In genomic region chr22:39097098-39098020, GRCh38 we compare ENCODE assay signal across 10 cellular contexts. TPM values are rescaled to one million over a fixed set of nuclear protein-coding genes. Genes with fewer than 3 reads are reported as not detected.
DNase-seq lines count a peak whose midpoint lies in the region; ATAC-seq and TF ChIP-seq lines count a peak whose summit lies in the region.
"Had no signal": no experiment of that assay in that cellular context is flagged by ENCODE, and none has a peak within 500 bp of the region (broad histone marks: within the 10 kb centered on the region; RNA-seq: fewer than 3 reads in every experiment).

APOBEC3H (plus strand) TSS chr22:39097244; CDS start chr22:39100279, 3,035 bp downstream.

- peak within 1 kb of the TSS; percentile 13 for H2BK120ac ChIP-seq in IMR-90 (ENCODE audit: low read depth, low read length)

- no peak within 1 kb of the TSS for H3K9ac ChIP-seq in IMR-90 (ENCODE audit: low read depth, low read length)

- H3K9me1 ChIP-seq in IMR-90 (ENCODE audit: insufficient read depth, low read length): no peaks in the 10 kb centered on the region

- POLR2A ChIA-PET in IMR-90 (lab: Charles Lee; ENCODE audit: unreplicated experiment): interaction anchor here (0.7 kb wide), 1 partner anchor 177 kb away, joined by 3 read pairs; no protein-coding TSS in a partner anchor

- H2AK9ac ChIP-seq in IMR-90 (replicated peaks; ENCODE audit: low read depth, low read length, poor library complexity): peak within 1 kb of the TSS; percentile 37

- H3K36me3 ChIP-seq in IMR-90 (ENCODE audit: control insufficient read depth, insufficient read depth, low read length) (no peaks in the 10 kb centered on the region), left lung (no peaks in the 10 kb centered on the region)

- H3K9me3 Mint-ChIP-seq in activated T-helper 1 cell treated with anti-CD3 and anti-CD28 coated beads, Interleukin-12 subunit alpha, Interleukin-12 subunit beta, Interleukin-2, Interleukin-4 antibody, amounts not matched to agents 30 ng/mL and 10 ng/mL and 1 ng/mL, durations not matched to agents 14 hours and 24 hours and 36 hours: no peaks in the 10 kb centered on the region

- BruUV-seq in IMR-90 (replicated peaks; lab: Mats Ljungman, UMichigan): no TSS peak

- intact Hi-C loops in IMR-90 (cut with micrococcal nuclease): no loop called here
- intact Hi-C loops in activated T-helper 1 cell treated with anti-CD3 and anti-CD28 coated beads, Interleukin-12 subunit alpha, Interleukin-12 subunit beta, Interleukin-2, Interleukin-4 antibody, amounts not matched to agents 30 ng/mL and 10 ng/mL and 1 ng/mL, durations not matched to agents 14 hours and 24 hours and 36 hours (cut with micrococcal nuclease): loop anchor here (5.0 kb wide), 2 partner anchors 85 to 115 kb away; partner anchors contain the start of genes APOBEC3B and APOBEC3C
- intact Hi-C loops in left lung (cut with DNase I): no loop called here

- H4K5ac ChIP-seq in IMR-90 (ENCODE audit: low read depth, low read length): peak within 1 kb of the TSS; percentile 30

- peak within 1 kb of the TSS; percentile 62 to 67; a peak in 3 of 4 replicates for H4K8ac ChIP-seq in IMR-90 (ENCODE audit: low read depth in 2 of 2, low read length in 2 of 2)

- H3K9me3 ChIP-seq in IMR-90 (ENCODE audit: control insufficient read depth, insufficient read depth, low read length) (no peaks in the 10 kb centered on the region), left lung (no peaks in the 10 kb centered on the region)

- 20% methylated on average over 1 of the region's 9 CpGs; no CpG with 5 or more reads in 1 of the 2 experiments for WGBS in IMR-90 (ENCODE audit: extremely low coverage in 2 of 2, insufficient read length in 1 of 2), 2 experiments

- ATAC-seq in IMR-90 (ENCODE audit: low read depth): peak; percentile 32
- peak; percentile 80 for ATAC-seq in left lung
- no peak for ATAC-seq in GM21367 (IDR thresholded peaks at IDR 0.05; ENCODE audit: unreplicated experiment)

- H3K4me3 Mint-ChIP-seq in activated T-helper 1 cell treated with anti-CD3 and anti-CD28 coated beads, Interleukin-12 subunit alpha, Interleukin-12 subunit beta, Interleukin-2, Interleukin-4 antibody, amounts not matched to agents 30 ng/mL and 10 ng/mL and 1 ng/mL, durations not matched to agents 14 hours and 24 hours and 36 hours: peak within 1 kb of the TSS; percentile 83

- CTCF ChIA-PET in IMR-90 (lab: Yijun Ruan, JAX): interaction anchor here (0.7 kb wide), 1 partner anchor 34 kb away, joined by 3 read pairs; no protein-coding TSS in a partner anchor

- in situ Hi-C loops in IMR-90 (cut with MboI; ENCODE audit: low sequenced_read_pairs): no loop called here

- no peak within 1 kb of the TSS for H3K14ac ChIP-seq in IMR-90 (replicated peaks; ENCODE audit: low read depth, low read length)

- peaks cover 4% of the 10 kb centered on the region for H3K4me1 ChIP-seq in IMR-90 (ENCODE audit: control insufficient read depth, insufficient read depth, low read length)
- H3K4me1 ChIP-seq in left lung: peaks cover 7 to 40% of the 10 kb centered on the region in 2 donors

- no peaks in the 10 kb centered on the region for H4K20me1 ChIP-seq in IMR-90 (ENCODE audit: insufficient read depth, low read length)

- no peak within 1 kb of the TSS; the same call in 1 of the 2 replicates for H2AK5ac ChIP-seq in IMR-90 (ENCODE audit: low read depth, low read length)

- peaks cover 2% of the 10 kb centered on the region for H3K36me3 Mint-ChIP-seq in activated T-helper 1 cell treated with anti-CD3 and anti-CD28 coated beads, Interleukin-12 subunit alpha, Interleukin-12 subunit beta, Interleukin-2, Interleukin-4 antibody, amounts not matched to agents 30 ng/mL and 10 ng/mL and 1 ng/mL, durations not matched to agents 14 hours and 24 hours and 36 hours (ENCODE audit: low read depth)

- H3K4me1 Mint-ChIP-seq in activated T-helper 1 cell treated with anti-CD3 and anti-CD28 coated beads, Interleukin-12 subunit alpha, Interleukin-12 subunit beta, Interleukin-2, Interleukin-4 antibody, amounts not matched to agents 30 ng/mL and 10 ng/mL and 1 ng/mL, durations not matched to agents 14 hours and 24 hours and 36 hours (ENCODE audit: low read depth): peaks cover 78% of the 10 kb centered on the region

- no peaks in the 10 kb centered on the region for H3K79me1 ChIP-seq in IMR-90 (ENCODE audit: low read depth in 1 of 2, low read length in 2 of 2)

- no peak within 1 kb of the TSS for H2BK5ac ChIP-seq in IMR-90 (ENCODE audit: low read depth, low read length, poor library complexity, severe bottlenecking)

- H3K4ac ChIP-seq in IMR-90 (ENCODE audit: low read depth, low read length): no peak within 1 kb of the TSS

- H3K4me2 ChIP-seq in IMR-90 (ENCODE audit: low read depth, low read length): no peak within 1 kb of the TSS

- H2BK20ac ChIP-seq in IMR-90 (ENCODE audit: low read depth, low read length): no peak within 1 kb of the TSS; the same call in 1 of the 2 replicates

- TF ChIP-seq POLR2A in IMR-90 (IDR thresholded peaks at IDR 0.05; ENCODE audit: low read depth, low read length): no peak

- no peak within 1 kb of the TSS for H3K23ac ChIP-seq in IMR-90 (ENCODE audit: low read depth, low read length)

- TF ChIP-seq CTCF in IMR-90 (conservative IDR thresholded peaks at IDR 0.05; ENCODE audit: low read depth, low read length) (no peak), left lung (IDR thresholded peaks at IDR 0.05) (no peak)

- peak; percentile 41 for DNase-seq in DMS79 (lab: John Stamatoyannopoulos, UW)
- no peak for DNase-seq in IMR-90
- peak; percentile 32 for DNase-seq in activated T-helper 1 cell treated with anti-CD3 and anti-CD28 coated beads, Interleukin-12 subunit alpha, Interleukin-12 subunit beta, Interleukin-2, Interleukin-4 antibody, amounts not matched to agents 30 ng/mL and 10 ng/mL and 1 ng/mL, durations not matched to agents 14 hours and 24 hours and 36 hours (ENCODE audit: low spot score)
- DNase-seq in left lung: peak; percentile 13 to 54
- no peak for DNase-seq in SK-N-DZ (ENCODE audit: low spot score)
- DNase-seq in NCI-H2107 treated with DMSO at 0.1 percent for 48 hours (lab: John Stamatoyannopoulos, UW; ENCODE audit: unreplicated experiment): no peak
- no peak for DNase-seq in RKO (ENCODE audit: low spot score)

- H3K18ac ChIP-seq in IMR-90 (ENCODE audit: low read depth, low read length): peak within 1 kb of the TSS; percentile 44; the same call in 1 of the 2 replicates

- peak within 1 kb of the TSS; percentile 77 for H2AFZ ChIP-seq in IMR-90 (replicated peaks; ENCODE audit: low read length, poor library complexity)

- H3K27me3 Mint-ChIP-seq in activated T-helper 1 cell treated with anti-CD3 and anti-CD28 coated beads, Interleukin-12 subunit alpha, Interleukin-12 subunit beta, Interleukin-2, Interleukin-4 antibody, amounts not matched to agents 30 ng/mL and 10 ng/mL and 1 ng/mL, durations not matched to agents 14 hours and 24 hours and 36 hours (ENCODE audit: insufficient read depth): no peaks in the 10 kb centered on the region

- no peak within 1 kb of the TSS for H2BK15ac ChIP-seq in IMR-90 (ENCODE audit: low read depth, low read length)

- no peak within 1 kb of the TSS for H3K4me3 ChIP-seq in IMR-90 (ENCODE audit: insufficient read depth, low read depth, low read length)
- H3K4me3 ChIP-seq in left lung: no peak within 1 kb of the TSS

- H3K27me3 ChIP-seq in IMR-90 (ENCODE audit: control insufficient read depth, insufficient read depth, low read length) (peaks cover 30% of the 10 kb centered on the region), left lung (no peaks in the 10 kb centered on the region)

- peak within 1 kb of the TSS; percentile 96 for H3K27ac Mint-ChIP-seq in activated T-helper 1 cell treated with anti-CD3 and anti-CD28 coated beads, Interleukin-12 subunit alpha, Interleukin-12 subunit beta, Interleukin-2, Interleukin-4 antibody, amounts not matched to agents 30 ng/mL and 10 ng/mL and 1 ng/mL, durations not matched to agents 14 hours and 24 hours and 36 hours

- dilution Hi-C loops in IMR-90 (cut with HindIII; ENCODE audit: low sequenced_read_pairs, unreplicated experiment): no loop called here

- H4K91ac ChIP-seq in IMR-90 (ENCODE audit: insufficient read depth, low read depth, low read length): no peak within 1 kb of the TSS; the same call in 1 of the 2 replicates

- no peak for TF ChIP-seq RAD21 in IMR-90 (IDR thresholded peaks at IDR 0.05; ENCODE audit: low read length)

- H3K27ac ChIP-seq in IMR-90 (ENCODE audit: insufficient read depth, low read length) (peak within 1 kb of the TSS; percentile 13; the same call in 1 of the 2 replicates), left lung (peak within 1 kb of the TSS; percentile 7 to 42)

- H3K56ac ChIP-seq in IMR-90 (ENCODE audit: extremely low read depth, insufficient read depth, low read length): no peak within 1 kb of the TSS

TF ChIP-seq in IMR-90, 13 proteins besides CTCF, POLR2A, EP300 and RAD21 (continues in another document):
- TF ChIP-seq CHD1 (IDR thresholded peaks at IDR 0.05; ENCODE audit: low read depth, low read length) (no peak), CEBPB (IDR thresholded peaks at IDR 0.05; ENCODE audit: low read depth, low read length) (no peak), MAFK (IDR thresholded peaks at IDR 0.05; ENCODE audit: low read depth, low read length) (no peak), SMC3 (IDR thresholded peaks at IDR 0.05; ENCODE audit: low read depth, low read length) (no peak), RCOR1 (IDR thresholded peaks at IDR 0.05; ENCODE audit: insufficient replicate concordance, low read length) (no peak), USF2 (IDR thresholded peaks at IDR 0.05; ENCODE audit: low read depth, low read length) (no peak), MAZ (IDR thresholded peaks at IDR 0.05; ENCODE audit: borderline replicate concordance, low read depth, low read length) (no peak)

RNA-seq across cellular contexts. Expression of gene APOBEC3H, which starts in this region (rescaled TPM):
- total RNA-seq in IMR-90 (2012; rRNA removed) (0.18 TPM in 1 of 2 replicates, not detected in the other), left lung (1 to 10 TPM in 1 of 2 donors, under 1 TPM in 1; 0.94 to 1.3 TPM)
- polyA plus RNA-seq in IMR-90 (2012; rRNA removed): not detected in 2 replicates
- 0.09 TPM in 1 of 2 replicates, not detected in the other for polyA plus RNA-seq in IMR-90 (2012; cell fraction: cytosol; rRNA removed)
- polyA plus RNA-seq in IMR-90 (2012; cell fraction: nucleus; rRNA removed; ENCODE audit: low replicate concordance): 0.60 TPM in 1 of 2 replicates, not detected in the other
- total RNA-seq in activated T-helper 1 cell treated with anti-CD3 and anti-CD28 coated beads, Interleukin-12 subunit alpha, Interleukin-12 subunit beta, Interleukin-2, Interleukin-4 antibody, amounts not matched to agents 30 ng/mL and 10 ng/mL and 1 ng/mL, durations not matched to agents 14 hours and 24 hours and 36 hours: 5.0 and 7.4 TPM in 2 replicates
- not detected in 2 replicates for polyA plus RNA-seq in SK-N-DZ (2014; cell fraction: cytosol; rRNA removed)
- not detected in 2 replicates for polyA plus RNA-seq in SK-N-DZ (2014; cell fraction: nucleus; rRNA removed)
- total RNA-seq: frontal cortex, temporal lobe had no signal

Comparison
In these comparisons a context has a peak if more than half of its experiments do, and no peak if none do; other contexts are left out.
1. Peak in ATAC-seq and H3K27ac ChIP-seq in IMR-90; RNA of the gene not detected or under 1 TPM.
2. DNase-seq: peak in DMS79 (single experiment), activated T-helper 1 cell treated with anti-CD3 and anti-CD28 coated beads, Interleukin-12 subunit alpha, Interleukin-12 subunit beta, Interleukin-2, Interleukin-4 antibody, amounts not matched to agents 30 ng/mL and 10 ng/mL and 1 ng/mL, durations not matched to agents 14 hours and 24 hours and 36 hours (single experiment) and left lung (2 of 2); none in IMR-90 (single experiment), SK-N-DZ (single experiment), NCI-H2107 treated with DMSO at 0.1 percent for 48 hours (single experiment) and RKO (single experiment).